Comparison of ENCODE assay signal across 1 cellular context in the genomic region with DNA sequence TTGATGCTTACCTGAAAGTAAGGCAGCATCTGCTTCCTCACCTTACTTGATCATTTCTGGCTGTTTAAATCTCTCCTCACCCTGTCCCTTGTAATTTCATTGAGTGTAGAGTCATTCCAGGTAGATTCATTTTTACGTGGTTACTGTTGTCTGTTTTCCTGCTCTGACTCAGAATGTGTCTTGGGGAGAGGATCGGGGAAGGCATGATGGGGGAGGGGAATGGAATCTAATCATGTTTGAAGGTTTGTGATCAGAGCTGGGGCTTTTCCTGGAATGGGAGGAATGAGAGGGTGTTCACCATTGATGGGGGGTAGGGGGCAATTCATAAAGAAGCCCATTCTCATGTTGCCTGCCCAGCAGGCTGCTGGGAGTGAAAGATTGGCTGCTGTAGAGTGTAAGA.
A peak's percentile ranks its signal among the peaks of the same experiment; 100 is the strongest.
TF ChIP-seq lines count a peak whose summit lies in the region.

No MANE protein-coding gene starts in this region.

TF ChIP-seq in GM12878, 131 proteins besides CTCF, POLR2A, EP300 and RAD21:
- TF ChIP-seq YBX1 (IDR thresholded peaks at IDR 0.05) (no peak), RFX5 (IDR thresholded peaks at IDR 0.05; ENCODE audit: low read depth, low read length) (no peak), STAT3 (IDR thresholded peaks at IDR 0.05; ENCODE audit: low read depth, low read length) (no peak), KAT2A (conservative IDR thresholded peaks at IDR 0.05; ENCODE audit: control insufficient read depth, low read depth, low read length) (no peak), ZNF384 (IDR thresholded peaks at IDR 0.05; ENCODE audit: borderline replicate concordance, low read depth, low read length) (no peak), IKZF2 (IDR thresholded peaks at IDR 0.05) (0 out of 4 replicates have a peak, but pooled peaks of 1 of the 2 experiments have one; percentile 24), CREM (IDR thresholded peaks at IDR 0.05; ENCODE audit: low read depth) (peak; percentile 69; the same call in 1 of the 2 replicates), ETV6 (conservative IDR thresholded peaks at IDR 0.05 in 1 of 2, IDR thresholded peaks at IDR 0.05 in 1 of 2; ENCODE audit: borderline replicate concordance in 1 of 2, low read depth in 1 of 2) (peak in 1 of 2 experiments; percentile 77; a peak in 2 of 4 replicates), IKZF1 (conservative IDR thresholded peaks at IDR 0.05) (no peak), TCF7 (IDR thresholded peaks at IDR 0.05; ENCODE audit: borderline replicate concordance) (no peak), NR2C1 (IDR thresholded peaks at IDR 0.05) (no peak), SIN3A (IDR thresholded peaks at IDR 0.05; ENCODE audit: low read depth, low read length) (no peak), EED (IDR thresholded peaks at IDR 0.05; ENCODE audit: low read depth) (peak; percentile 87), ZNF274 (IDR thresholded peaks at IDR 0.05; ENCODE audit: insufficient read depth, insufficient read length) (no peak), JUNB (IDR thresholded peaks at IDR 0.05) (peak; percentile 93), POLR2AphosphoS5 (IDR thresholded peaks at IDR 0.05; ENCODE audit: low read length) (no peak), NFYA (IDR thresholded peaks at IDR 0.05; ENCODE audit: borderline replicate concordance, low read depth, low read length) (no peak), NR2C2 (IDR thresholded peaks at IDR 0.05; ENCODE audit: borderline replicate concordance, control insufficient read depth, insufficient read length, low read depth) (no peak), GABPA (IDR thresholded peaks at IDR 0.05; ENCODE audit: low read depth) (no peak), SREBF1 (IDR thresholded peaks at IDR 0.05; ENCODE audit: low read length) (no peak), BCL11A (IDR thresholded peaks at IDR 0.05; ENCODE audit: low read depth, low read length) (peak; percentile 44; the same call in 1 of the 2 replicates), ZNF217 (IDR thresholded peaks at IDR 0.05) (no peak), MYB (IDR thresholded peaks at IDR 0.05; ENCODE audit: borderline replicate concordance, low read depth, low read length) (no peak), SUPT20H (IDR thresholded peaks at IDR 0.05; ENCODE audit: borderline replicate concordance, control insufficient read depth, low read depth, low read length) (no peak), BRCA1 (IDR thresholded peaks at IDR 0.05; ENCODE audit: low read depth, low read length) (no peak), KLF5 (IDR thresholded peaks at IDR 0.05; ENCODE audit: partially characterized antibody) (no peak), SP1 (IDR thresholded peaks at IDR 0.05; ENCODE audit: low read depth, low read length) (no peak), FOXM1 (IDR thresholded peaks at IDR 0.05; ENCODE audit: low read depth, low read length) (peak; percentile 55; the same call in 1 of the 2 replicates), IRF4 (IDR thresholded peaks at IDR 0.05; ENCODE audit: low read depth, low read length) (peak; percentile 66; the same call in 1 of the 2 replicates), RAD51 (IDR thresholded peaks at IDR 0.05) (no peak), MTA2 (IDR thresholded peaks at IDR 0.05; ENCODE audit: low read depth) (no peak), NFXL1 (IDR thresholded peaks at IDR 0.05; ENCODE audit: borderline replicate concordance) (no peak), BACH1 (IDR thresholded peaks at IDR 0.05; ENCODE audit: borderline replicate concordance) (no peak), POU2F2 (IDR thresholded peaks at IDR 0.05; ENCODE audit: borderline replicate concordance, low read depth, low read length) (no peak), MXI1 (IDR thresholded peaks at IDR 0.05; ENCODE audit: low read depth, low read length) (no peak), TBL1XR1 (IDR thresholded peaks at IDR 0.05; ENCODE audit: low read depth, low read length) (no peak), MEF2A (IDR thresholded peaks at IDR 0.05; ENCODE audit: insufficient read depth, low read depth, low read length) (peak; percentile 38; the same call in 1 of the 2 replicates), RUNX3 (IDR thresholded peaks at IDR 0.05; ENCODE audit: low read length) (peak; percentile 61), NFIC (IDR thresholded peaks at IDR 0.05; ENCODE audit: low read depth, low read length) (peak; percentile 86)
- TF ChIP-seq, protein P1, sequence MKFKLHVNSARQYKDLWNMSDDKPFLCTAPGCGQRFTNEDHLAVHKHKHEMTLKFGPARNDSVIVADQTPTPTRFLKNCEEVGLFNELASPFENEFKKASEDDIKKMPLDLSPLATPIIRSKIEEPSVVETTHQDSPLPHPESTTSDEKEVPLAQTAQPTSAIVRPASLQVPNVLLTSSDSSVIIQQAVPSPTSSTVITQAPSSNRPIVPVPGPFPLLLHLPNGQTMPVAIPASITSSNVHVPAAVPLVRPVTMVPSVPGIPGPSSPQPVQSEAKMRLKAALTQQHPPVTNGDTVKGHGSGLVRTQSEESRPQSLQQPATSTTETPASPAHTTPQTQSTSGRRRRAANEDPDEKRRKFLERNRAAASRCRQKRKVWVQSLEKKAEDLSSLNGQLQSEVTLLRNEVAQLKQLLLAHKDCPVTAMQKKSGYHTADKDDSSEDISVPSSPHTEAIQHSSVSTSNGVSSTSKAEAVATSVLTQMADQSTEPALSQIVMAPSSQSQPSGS (IDR thresholded peaks at IDR 0.05; ENCODE audit: low read length): 0 out of 2 replicates have a peak, but pooled peaks have one; percentile 42
- TF ChIP-seq, protein P2, sequence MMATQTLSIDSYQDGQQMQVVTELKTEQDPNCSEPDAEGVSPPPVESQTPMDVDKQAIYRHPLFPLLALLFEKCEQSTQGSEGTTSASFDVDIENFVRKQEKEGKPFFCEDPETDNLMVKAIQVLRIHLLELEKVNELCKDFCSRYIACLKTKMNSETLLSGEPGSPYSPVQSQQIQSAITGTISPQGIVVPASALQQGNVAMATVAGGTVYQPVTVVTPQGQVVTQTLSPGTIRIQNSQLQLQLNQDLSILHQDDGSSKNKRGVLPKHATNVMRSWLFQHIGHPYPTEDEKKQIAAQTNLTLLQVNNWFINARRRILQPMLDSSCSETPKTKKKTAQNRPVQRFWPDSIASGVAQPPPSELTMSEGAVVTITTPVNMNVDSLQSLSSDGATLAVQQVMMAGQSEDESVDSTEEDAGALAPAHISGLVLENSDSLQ (IDR thresholded peaks at IDR 0.05): no peak
- TF ChIP-seq, protein P3, sequence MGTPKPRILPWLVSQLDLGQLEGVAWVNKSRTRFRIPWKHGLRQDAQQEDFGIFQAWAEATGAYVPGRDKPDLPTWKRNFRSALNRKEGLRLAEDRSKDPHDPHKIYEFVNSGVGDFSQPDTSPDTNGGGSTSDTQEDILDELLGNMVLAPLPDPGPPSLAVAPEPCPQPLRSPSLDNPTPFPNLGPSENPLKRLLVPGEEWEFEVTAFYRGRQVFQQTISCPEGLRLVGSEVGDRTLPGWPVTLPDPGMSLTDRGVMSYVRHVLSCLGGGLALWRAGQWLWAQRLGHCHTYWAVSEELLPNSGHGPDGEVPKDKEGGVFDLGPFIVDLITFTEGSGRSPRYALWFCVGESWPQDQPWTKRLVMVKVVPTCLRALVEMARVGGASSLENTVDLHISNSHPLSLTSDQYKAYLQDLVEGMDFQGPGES (IDR thresholded peaks at IDR 0.05): no peak
- TF ChIP-seq, protein P4, sequence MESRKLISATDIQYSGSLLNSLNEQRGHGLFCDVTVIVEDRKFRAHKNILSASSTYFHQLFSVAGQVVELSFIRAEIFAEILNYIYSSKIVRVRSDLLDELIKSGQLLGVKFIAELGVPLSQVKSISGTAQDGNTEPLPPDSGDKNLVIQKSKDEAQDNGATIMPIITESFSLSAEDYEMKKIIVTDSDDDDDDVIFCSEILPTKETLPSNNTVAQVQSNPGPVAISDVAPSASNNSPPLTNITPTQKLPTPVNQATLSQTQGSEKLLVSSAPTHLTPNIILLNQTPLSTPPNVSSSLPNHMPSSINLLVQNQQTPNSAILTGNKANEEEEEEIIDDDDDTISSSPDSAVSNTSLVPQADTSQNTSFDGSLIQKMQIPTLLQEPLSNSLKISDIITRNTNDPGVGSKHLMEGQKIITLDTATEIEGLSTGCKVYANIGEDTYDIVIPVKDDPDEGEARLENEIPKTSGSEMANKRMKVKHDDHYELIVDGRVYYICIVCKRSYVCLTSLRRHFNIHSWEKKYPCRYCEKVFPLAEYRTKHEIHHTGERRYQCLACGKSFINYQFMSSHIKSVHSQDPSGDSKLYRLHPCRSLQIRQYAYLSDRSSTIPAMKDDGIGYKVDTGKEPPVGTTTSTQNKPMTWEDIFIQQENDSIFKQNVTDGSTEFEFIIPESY (IDR thresholded peaks at IDR 0.05): no peak
- TF ChIP-seq, protein P5, sequence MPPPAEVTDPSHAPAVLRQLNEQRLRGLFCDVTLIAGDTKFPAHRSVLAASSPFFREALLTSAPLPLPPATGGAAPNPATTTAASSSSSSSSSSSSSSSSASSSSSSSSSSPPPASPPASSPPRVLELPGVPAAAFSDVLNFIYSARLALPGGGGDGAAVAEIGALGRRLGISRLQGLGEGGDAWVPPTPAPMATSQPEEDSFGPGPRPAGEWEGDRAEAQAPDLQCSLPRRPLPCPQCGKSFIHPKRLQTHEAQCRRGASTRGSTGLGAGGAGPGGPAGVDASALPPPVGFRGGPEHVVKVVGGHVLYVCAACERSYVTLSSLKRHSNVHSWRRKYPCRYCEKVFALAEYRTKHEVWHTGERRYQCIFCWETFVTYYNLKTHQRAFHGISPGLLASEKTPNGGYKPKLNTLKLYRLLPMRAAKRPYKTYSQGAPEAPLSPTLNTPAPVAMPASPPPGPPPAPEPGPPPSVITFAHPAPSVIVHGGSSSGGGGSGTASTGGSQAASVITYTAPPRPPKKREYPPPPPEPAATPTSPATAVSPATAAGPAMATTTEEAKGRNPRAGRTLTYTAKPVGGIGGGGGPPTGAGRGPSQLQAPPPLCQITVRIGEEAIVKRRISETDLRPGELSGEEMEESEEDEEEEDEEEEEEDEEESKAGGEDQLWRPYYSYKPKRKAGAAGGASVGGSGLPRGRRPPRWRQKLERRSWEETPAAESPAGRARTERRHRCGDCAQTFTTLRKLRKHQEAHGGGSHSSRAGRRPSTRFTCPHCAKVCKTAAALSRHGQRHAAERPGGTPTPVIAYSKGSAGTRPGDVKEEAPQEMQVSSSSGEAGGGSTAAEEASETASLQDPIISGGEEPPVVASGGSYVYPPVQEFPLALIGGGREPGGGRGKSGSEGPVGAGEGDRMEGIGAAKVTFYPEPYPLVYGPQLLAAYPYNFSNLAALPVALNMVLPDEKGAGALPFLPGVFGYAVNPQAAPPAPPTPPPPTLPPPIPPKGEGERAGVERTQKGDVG (CRISPR knock-in tag; IDR thresholded peaks at IDR 0.05): no peak
- TF ChIP-seq, protein P6, sequence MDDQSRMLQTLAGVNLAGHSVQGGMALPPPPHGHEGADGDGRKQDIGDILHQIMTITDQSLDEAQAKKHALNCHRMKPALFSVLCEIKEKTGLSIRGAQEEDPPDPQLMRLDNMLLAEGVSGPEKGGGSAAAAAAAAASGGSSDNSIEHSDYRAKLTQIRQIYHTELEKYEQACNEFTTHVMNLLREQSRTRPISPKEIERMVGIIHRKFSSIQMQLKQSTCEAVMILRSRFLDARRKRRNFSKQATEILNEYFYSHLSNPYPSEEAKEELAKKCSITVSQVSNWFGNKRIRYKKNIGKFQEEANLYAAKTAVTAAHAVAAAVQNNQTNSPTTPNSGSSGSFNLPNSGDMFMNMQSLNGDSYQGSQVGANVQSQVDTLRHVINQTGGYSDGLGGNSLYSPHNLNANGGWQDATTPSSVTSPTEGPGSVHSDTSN (IDR thresholded peaks at IDR 0.05; ENCODE audit: insufficient replicate concordance, low read depth, low read length): no peak
- TF ChIP-seq, protein P7, sequence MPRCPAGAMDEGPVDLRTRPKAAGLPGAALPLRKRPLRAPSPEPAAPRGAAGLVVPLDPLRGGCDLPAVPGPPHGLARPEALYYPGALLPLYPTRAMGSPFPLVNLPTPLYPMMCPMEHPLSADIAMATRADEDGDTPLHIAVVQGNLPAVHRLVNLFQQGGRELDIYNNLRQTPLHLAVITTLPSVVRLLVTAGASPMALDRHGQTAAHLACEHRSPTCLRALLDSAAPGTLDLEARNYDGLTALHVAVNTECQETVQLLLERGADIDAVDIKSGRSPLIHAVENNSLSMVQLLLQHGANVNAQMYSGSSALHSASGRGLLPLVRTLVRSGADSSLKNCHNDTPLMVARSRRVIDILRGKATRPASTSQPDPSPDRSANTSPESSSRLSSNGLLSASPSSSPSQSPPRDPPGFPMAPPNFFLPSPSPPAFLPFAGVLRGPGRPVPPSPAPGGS (IDR thresholded peaks at IDR 0.05; ENCODE audit: borderline replicate concordance, insufficient read depth, low read depth, low read length, poor library complexity, severe bottlenecking): peak; percentile 45
